Comparison of ENCODE assay signal across 19 cellular contexts in genomic region chr1:4144349-4144971, GRCh38.
A peak's percentile ranks its signal among the peaks of the same experiment; 100 is the strongest.
DNase-seq lines count a peak whose midpoint lies in the region; ATAC-seq, FAIRE-seq and TF ChIP-seq lines count a peak whose summit lies in the region.
"Had no signal": no experiment of that assay in that cellular context is flagged by ENCODE, and none has a peak within 500 bp of the region (broad histone marks: within the 10 kb centered on the region; RNA-seq: fewer than 3 reads in every experiment).

No MANE protein-coding gene starts in this region.

- H2AK5ac ChIP-seq in neuronal stem cell (ENCODE audit: low read depth, low read length) (no peak overlapping the region), H9 (ENCODE audit: insufficient read length, low read length) (no peak overlapping the region)

- no peak overlapping the region for H3K27ac Mint-ChIP-seq in T-helper 17 cell
- H3K27ac Mint-ChIP-seq in H9, result no peak overlapping the region

- CTCF ChIA-PET in endothelial cell of umbilical vein (lab: Charles Lee), result no interaction called here

- H2BK120ac ChIP-seq in neuronal stem cell (ENCODE audit: low read depth, low read length), result no peak overlapping the region
- no peak overlapping the region for H2BK120ac ChIP-seq in H9 (ENCODE audit: low read depth, low read length, poor library complexity, severe bottlenecking)

- H3K36me3 Mint-ChIP-seq in T-helper 17 cell (ENCODE audit: low read depth) (no peaks in the 10 kb centered on the region), H9 (ENCODE audit: insufficient read depth in 1 of 3, low read depth in 3 of 3) (no peaks in the 10 kb centered on the region)

- no peaks in the 10 kb centered on the region for H3K9me1 ChIP-seq in endothelial cell of umbilical vein (replicated peaks; ENCODE audit: control insufficient read depth, extremely low read depth, insufficient read depth, low read length)

- peak overlapping the region; percentile 34 for H4K91ac ChIP-seq in neuronal stem cell (ENCODE audit: low read depth, low read length, poor library complexity)
- no peak overlapping the region for H4K91ac ChIP-seq in H9 (ENCODE audit: insufficient read length, low read depth, low read length)

- H4K5ac ChIP-seq in H9 (ENCODE audit: insufficient read length, low read depth, low read length), result no peak overlapping the region

- H3T11ph ChIP-seq in H9 (ENCODE audit: low read length), result no peak overlapping the region

- no peak for TF ChIP-seq POLR2A in GM12891 (IDR thresholded peaks at IDR 0.05; ENCODE audit: low read depth, low read length)
- TF ChIP-seq POLR2A in endothelial cell of umbilical vein (IDR thresholded peaks at IDR 0.05; ENCODE audit: low read depth, low read length), result no peak
- no peak for TF ChIP-seq POLR2A in esophagus squamous epithelium (IDR thresholded peaks at IDR 0.05)

- H2AFZ ChIP-seq in endothelial cell of umbilical vein (ENCODE audit: low read depth, low read length) (no peak overlapping the region), neuronal stem cell (ENCODE audit: low read length) (no peak overlapping the region), H9 (ENCODE audit: low read length) (no peak overlapping the region)
- H2AFZ ChIP-seq: PC-9 had no signal

- dilution Hi-C loops in endothelial cell of umbilical vein (cut with MboI; ENCODE audit: extremely low pct_ligation_motif_present, low sequenced_read_pairs), result no loop called here

- no peak overlapping the region for H2BK5ac ChIP-seq in neuronal stem cell (ENCODE audit: low read length)
- no peak overlapping the region for H2BK5ac ChIP-seq in H9 (ENCODE audit: insufficient read length, low read length)

- no peaks in the 10 kb centered on the region for H3K4me1 Mint-ChIP-seq in T-helper 17 cell
- H3K4me1 Mint-ChIP-seq in H9, result no peaks in the 10 kb centered on the region

- H3K36me3 ChIP-seq in endothelial cell of umbilical vein (ENCODE audit: control insufficient read depth in 2 of 2, extremely low read depth in 1 of 2, insufficient read depth in 2 of 2, low read length in 2 of 2), result no peaks in the 10 kb centered on the region
- no peaks in the 10 kb centered on the region for H3K36me3 ChIP-seq in neuronal stem cell (replicated peaks in 1 of 2; ENCODE audit: control insufficient read depth in 2 of 2, insufficient read depth in 2 of 2, low read length in 2 of 2)
- no peaks in the 10 kb centered on the region for H3K36me3 ChIP-seq in esophagus squamous epithelium
- H3K36me3 ChIP-seq: BLaER1 treated with 17β-estradiol and CSF1 and Interleukin-3, amounts not matched to agents 10 nM and 100 nM; MG63 had no signal

- H3K18ac ChIP-seq in neuronal stem cell (ENCODE audit: low read length) (no peak overlapping the region), H9 (ENCODE audit: insufficient read length, low read depth, low read length) (no peak overlapping the region)

- no peak overlapping the region for H2BK20ac ChIP-seq in H9 (ENCODE audit: low read depth, low read length, poor library complexity, severe bottlenecking)

- no peak for TF ChIP-seq CTCF in endothelial cell of umbilical vein (IDR thresholded peaks at IDR 0.05; ENCODE audit: extremely low read depth in 1 of 2, insufficient read depth in 1 of 2, low read depth in 1 of 2, low read length in 2 of 2)
- TF ChIP-seq CTCF in esophagus squamous epithelium (IDR thresholded peaks at IDR 0.05), result no peak
- TF ChIP-seq CTCF in H9 (conservative IDR thresholded peaks at IDR 0.05), result no peak

- WGBS in neuronal stem cell (ENCODE audit: extremely low coverage in 2 of 2, insufficient read length in 2 of 2, insufficient replicate concordance in 1 of 2), 2 donors, result 100% methylated on average over 2 to 3 of the region's 6 CpGs
- 90 to 95% methylated on average over 6 of the region's 6 CpGs for WGBS in esophagus squamous epithelium, 2 donors
- 100% methylated on average over 3 of the region's 6 CpGs for WGBS in H9 (ENCODE audit: extremely low coverage, insufficient read length, low lambda C conversion rate)

- H3K4me1 ChIP-seq in endothelial cell of umbilical vein (ENCODE audit: control insufficient read depth, extremely low read depth, insufficient read depth, low read length) (no peaks in the 10 kb centered on the region), neuronal stem cell (ENCODE audit: control insufficient read depth in 2 of 2, insufficient read depth in 1 of 2, low read depth in 1 of 2, low read length in 2 of 2) (peaks cover 0 to 3% of the 10 kb centered on the region in 2 donors), esophagus squamous epithelium (peaks cover 0 to 10% (median 0%) of the 10 kb centered on the region in 3 donors), H9 (ENCODE audit: insufficient read depth, low read length) (no peaks in the 10 kb centered on the region)

- H3K4ac ChIP-seq in neuronal stem cell (ENCODE audit: low read length), result no peak overlapping the region
- H3K4ac ChIP-seq in H9 (ENCODE audit: low read depth, low read length), result no peak overlapping the region

- no peak overlapping the region for H3K56ac ChIP-seq in H9 (ENCODE audit: insufficient read length, low read depth, low read length)

- DNase-seq in GM12891 (ENCODE audit: insufficient read length, low spot score) (no peak), T-helper 17 cell (no peak), endothelial cell of umbilical vein (ENCODE audit: low read depth, low spot score) (peak; percentile 3), neuronal stem cell (ENCODE audit: low spot score) (no peak), esophagus squamous epithelium (lab: John Stamatoyannopoulos, UW) (no peak), H9 (no peak)
- DNase-seq: DMS79 treated with DMSO at 0.1 percent for 48 hours, Karpas-422, MG63, NCI-H1092, NCI-H1694, NCI-H2107, NCI-H2227 treated with DMSO at 0.1 percent for 48 hours, NCI-H524, PC-9 had no signal

- intact Hi-C loops in endothelial cell of umbilical vein (cut with micrococcal nuclease) (no loop called here), esophagus squamous epithelium (cut with DNase I) (no loop called here)

- H3K79me2 ChIP-seq in endothelial cell of umbilical vein (ENCODE audit: control insufficient read depth, insufficient read depth, low read length) (no peaks in the 10 kb centered on the region), H9 (ENCODE audit: insufficient read depth, low read length) (no peaks in the 10 kb centered on the region)

- H3K79me1 ChIP-seq in neuronal stem cell (ENCODE audit: low read depth, low read length), result no peaks in the 10 kb centered on the region
- H3K79me1 ChIP-seq in H9 (ENCODE audit: insufficient read depth, low read depth, low read length, poor library complexity, severe bottlenecking), result no peaks in the 10 kb centered on the region

- H2BK15ac ChIP-seq in neuronal stem cell (ENCODE audit: low read length) (no peak overlapping the region), H9 (ENCODE audit: low read depth, low read length) (no peak overlapping the region)

- H3K27ac ChIP-seq in endothelial cell of umbilical vein (ENCODE audit: insufficient read depth, low read depth, low read length) (no peak overlapping the region), neuronal stem cell (replicated peaks; ENCODE audit: low read length) (no peak overlapping the region), esophagus squamous epithelium (no peak overlapping the region), H9 (ENCODE audit: insufficient read length, low read depth, low read length) (no peak overlapping the region)
- H3K27ac ChIP-seq: BLaER1 treated with 17β-estradiol and CSF1 and Interleukin-3, amounts not matched to agents 10 nM and 100 nM; PC-9 had no signal

- POLR2A ChIA-PET in endothelial cell of umbilical vein (lab: Charles Lee), result no interaction called here

- BruUV-seq in endothelial cell of umbilical vein (replicated peaks; lab: Mats Ljungman, UMichigan), result no TSS peak

- no peak overlapping the region for H3K9ac ChIP-seq in endothelial cell of umbilical vein (replicated peaks; ENCODE audit: extremely low read depth, insufficient read depth, low read length)
- H3K9ac ChIP-seq in neuronal stem cell (ENCODE audit: low read depth, low read length, poor library complexity), result no peak overlapping the region
- H3K9ac ChIP-seq in H9 (ENCODE audit: extremely low read depth, insufficient read length, low read length), result no peak overlapping the region
- H3K9ac ChIP-seq: BLaER1 treated with 17β-estradiol and CSF1 and Interleukin-3, amounts not matched to agents 10 nM and 100 nM had no signal

- H3K23me2 ChIP-seq in H9 (ENCODE audit: insufficient read length, low read depth, low read length, poor library complexity, severe bottlenecking), result no peaks in the 10 kb centered on the region

- peak; percentile 14 for ATAC-seq in T-helper 17 cell
- no peak for ATAC-seq in HG03457 (IDR thresholded peaks at IDR 0.05; ENCODE audit: unreplicated experiment)
- ATAC-seq in HG03175 (IDR thresholded peaks at IDR 0.05; ENCODE audit: unreplicated experiment), result no peak

- H2BK12ac ChIP-seq in neuronal stem cell (ENCODE audit: low read length) (no peak overlapping the region), H9 (ENCODE audit: insufficient read length, low read depth, low read length) (no peak overlapping the region)

- no peak overlapping the region for H3K4me3 Mint-ChIP-seq in T-helper 17 cell
- no peak overlapping the region for H3K4me3 Mint-ChIP-seq in H9

- H4K20me1 ChIP-seq in endothelial cell of umbilical vein (replicated peaks; ENCODE audit: control insufficient read depth, extremely low read depth, insufficient read depth, low read length), result no peaks in the 10 kb centered on the region
- no peaks in the 10 kb centered on the region for H4K20me1 ChIP-seq in H9 (ENCODE audit: control insufficient read depth, insufficient read depth, insufficient read length)
- H4K20me1 ChIP-seq: BLaER1 treated with 17β-estradiol and CSF1 and Interleukin-3, amounts not matched to agents 10 nM and 100 nM had no signal

- H3K9me3 ChIP-seq in T-helper 17 cell (ENCODE audit: control insufficient read depth, low read length, poor library complexity, severe bottlenecking), result no peaks in the 10 kb centered on the region
- H3K9me3 ChIP-seq in endothelial cell of umbilical vein (replicated peaks; ENCODE audit: control insufficient read depth, insufficient read depth, low read length), result peaks cover 11% of the 10 kb centered on the region
- H3K9me3 ChIP-seq in neuronal stem cell (replicated peaks in 1 of 2; ENCODE audit: control insufficient read depth in 2 of 2, insufficient read depth in 1 of 2, low read depth in 1 of 2, low read length in 2 of 2), result no peaks in the 10 kb centered on the region
- H3K9me3 ChIP-seq in esophagus squamous epithelium, result no peaks in the 10 kb centered on the region
- H3K9me3 ChIP-seq in H9 (ENCODE audit: control insufficient read depth, low read depth, low read length), result no peaks in the 10 kb centered on the region
- H3K9me3 ChIP-seq: BLaER1 treated with 17β-estradiol and CSF1 and Interleukin-3, amounts not matched to agents 10 nM and 100 nM; MG63 had no signal

- no peaks in the 10 kb centered on the region; a peak in 1 of 5 replicates for H3K9me3 Mint-ChIP-seq in H9

- no peak overlapping the region for H3K4me2 ChIP-seq in endothelial cell of umbilical vein (ENCODE audit: insufficient read depth, low read length)
- H3K4me2 ChIP-seq in neuronal stem cell (ENCODE audit: insufficient read depth, low read length, poor library complexity, severe bottlenecking), result no peak overlapping the region
- no peak overlapping the region for H3K4me2 ChIP-seq in H9 (ENCODE audit: insufficient read depth, insufficient read length, low read length)
- H3K4me2 ChIP-seq: BLaER1 treated with 17β-estradiol and CSF1 and Interleukin-3, amounts not matched to agents 10 nM and 100 nM; PC-9 had no signal

- no peak overlapping the region for H3K14ac ChIP-seq in neuronal stem cell (ENCODE audit: low read length)
- H3K14ac ChIP-seq in H9 (ENCODE audit: insufficient read depth, low read length), result no peak overlapping the region

- peak; percentile 96 for FAIRE-seq in GM12891 (lab: Jason Lieb, UNC)
- no peak for FAIRE-seq in endothelial cell of umbilical vein (lab: Jason Lieb, UNC)
- FAIRE-seq: A204.1 had no signal

- peak overlapping the region; percentile 0 for H3K23ac ChIP-seq in neuronal stem cell (ENCODE audit: low read depth, low read length, poor library complexity)
- H3K23ac ChIP-seq in H9 (ENCODE audit: insufficient read length, low read depth, low read length), result no peak overlapping the region

- H4K8ac ChIP-seq in neuronal stem cell (ENCODE audit: low read depth, low read length), result no peak overlapping the region
- H4K8ac ChIP-seq in H9 (replicated peaks; ENCODE audit: insufficient read length, low read depth, low read length), result no peak overlapping the region

- H3K27me3 ChIP-seq in endothelial cell of umbilical vein (ENCODE audit: control insufficient read depth in 2 of 2, insufficient read depth in 2 of 2, low read length in 2 of 2) (no peaks in the 10 kb centered on the region), neuronal stem cell (ENCODE audit: control insufficient read depth in 3 of 3, insufficient read depth in 3 of 3, low read depth in 1 of 3, low read length in 3 of 3) (peaks cover 0 to 10% (median 0%) of the 10 kb centered on the region in 3 experiments), esophagus squamous epithelium (peaks cover 0 to 30% (median 0%) of the 10 kb centered on the region in 4 donors), H9 (ENCODE audit: insufficient read depth, low read length) (no peaks in the 10 kb centered on the region)
- H3K27me3 ChIP-seq: BLaER1 treated with 17β-estradiol and CSF1 and Interleukin-3, amounts not matched to agents 10 nM and 100 nM; MG63 had no signal

- H3K27me3 Mint-ChIP-seq in T-helper 17 cell (no peaks in the 10 kb centered on the region), H9 (ENCODE audit: low read depth) (no peaks in the 10 kb centered on the region; the same call in 1 of the 2 replicates)

- H3K4me3 ChIP-seq in endothelial cell of umbilical vein (replicated peaks in 1 of 3; ENCODE audit: insufficient read depth in 1 of 3, low read depth in 1 of 3, low read length in 3 of 3), result no peak overlapping the region
- no peak overlapping the region for H3K4me3 ChIP-seq in neuronal stem cell (ENCODE audit: low read length in 2 of 2)
- no peak overlapping the region for H3K4me3 ChIP-seq in esophagus squamous epithelium
- H3K4me3 ChIP-seq: BLaER1 treated with 17β-estradiol and CSF1 and Interleukin-3, amounts not matched to agents 10 nM and 100 nM; MG63; PC-9 had no signal
